In the genomic region with DNA sequence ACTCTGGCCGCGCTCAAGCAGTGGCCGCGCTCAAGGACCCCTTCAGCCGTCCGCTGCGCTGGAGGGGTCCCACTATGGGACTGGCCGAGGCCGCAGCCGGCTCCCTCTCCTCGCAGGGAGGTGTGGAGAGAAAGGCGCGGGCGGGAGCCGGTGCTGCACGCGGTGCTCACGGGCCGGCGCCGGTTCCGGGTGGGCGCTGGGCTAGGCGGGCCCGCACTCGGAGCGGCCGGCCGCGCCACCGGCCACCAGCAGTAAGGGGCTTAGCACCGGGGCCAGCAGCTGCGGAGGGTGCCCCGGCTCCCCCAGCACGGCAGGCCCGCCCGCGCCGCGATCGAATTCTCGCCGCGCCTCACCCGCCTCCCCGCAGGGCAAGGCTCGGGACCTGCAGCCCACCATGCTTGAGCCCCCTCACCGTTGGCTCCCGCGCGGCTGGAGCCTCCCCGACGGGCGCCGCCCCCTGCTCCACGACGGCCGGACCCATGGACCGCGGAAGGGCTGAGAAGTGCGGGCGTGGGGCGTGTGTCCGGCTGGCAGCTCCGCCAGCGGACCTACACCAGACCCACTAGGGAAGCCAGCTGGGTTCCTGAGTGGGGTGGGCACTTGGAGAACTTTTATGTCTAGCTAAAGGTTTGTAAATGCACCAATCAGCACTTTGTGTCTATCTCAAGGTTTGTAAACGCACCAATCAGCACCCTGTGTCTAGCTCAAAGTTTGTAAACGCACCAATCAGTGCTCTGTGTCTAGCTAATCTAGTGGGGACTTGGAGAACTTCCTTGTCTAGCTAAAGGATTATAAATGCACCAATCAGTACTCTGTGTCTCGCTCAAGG, we compare ENCODE assay signal across 2 cellular contexts.
TF ChIP-seq lines count a peak whose summit lies in the region.

No MANE protein-coding gene starts in this region.

TF ChIP-seq in SK-N-SH, 30 proteins besides CTCF, POLR2A, EP300 and RAD21:
- TF ChIP-seq, protein P1, sequence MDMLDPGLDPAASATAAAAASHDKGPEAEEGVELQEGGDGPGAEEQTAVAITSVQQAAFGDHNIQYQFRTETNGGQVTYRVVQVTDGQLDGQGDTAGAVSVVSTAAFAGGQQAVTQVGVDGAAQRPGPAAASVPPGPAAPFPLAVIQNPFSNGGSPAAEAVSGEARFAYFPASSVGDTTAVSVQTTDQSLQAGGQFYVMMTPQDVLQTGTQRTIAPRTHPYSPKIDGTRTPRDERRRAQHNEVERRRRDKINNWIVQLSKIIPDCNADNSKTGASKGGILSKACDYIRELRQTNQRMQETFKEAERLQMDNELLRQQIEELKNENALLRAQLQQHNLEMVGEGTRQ (IDR thresholded peaks at IDR 0.05; ENCODE audit: borderline replicate concordance, low read depth, low read length): no peak
- TF ChIP-seq YY1 (IDR thresholded peaks at IDR 0.05; ENCODE audit: low read depth) (no peak), GATA2 (CRISPR knock-in tag; IDR thresholded peaks at IDR 0.05) (no peak), RCOR1 (IDR thresholded peaks at IDR 0.05; ENCODE audit: low read length) (no peak), RFX5 (IDR thresholded peaks at IDR 0.05; ENCODE audit: low read length) (no peak), SMC3 (IDR thresholded peaks at IDR 0.05; ENCODE audit: low read depth, low read length) (no peak), SIN3A (IDR thresholded peaks at IDR 0.05; ENCODE audit: borderline replicate concordance, low read depth, low read length) (no peak)
- TF ChIP-seq, protein P2, sequence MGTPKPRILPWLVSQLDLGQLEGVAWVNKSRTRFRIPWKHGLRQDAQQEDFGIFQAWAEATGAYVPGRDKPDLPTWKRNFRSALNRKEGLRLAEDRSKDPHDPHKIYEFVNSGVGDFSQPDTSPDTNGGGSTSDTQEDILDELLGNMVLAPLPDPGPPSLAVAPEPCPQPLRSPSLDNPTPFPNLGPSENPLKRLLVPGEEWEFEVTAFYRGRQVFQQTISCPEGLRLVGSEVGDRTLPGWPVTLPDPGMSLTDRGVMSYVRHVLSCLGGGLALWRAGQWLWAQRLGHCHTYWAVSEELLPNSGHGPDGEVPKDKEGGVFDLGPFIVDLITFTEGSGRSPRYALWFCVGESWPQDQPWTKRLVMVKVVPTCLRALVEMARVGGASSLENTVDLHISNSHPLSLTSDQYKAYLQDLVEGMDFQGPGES (IDR thresholded peaks at IDR 0.05; ENCODE audit: low read depth, low read length): no peak
TF ChIP-seq in SK-N-SH: peak in this region for 0.

TF ChIP-seq in SK-N-SH treated with all-trans-retinoic acid at 6 μM for 48 hours, 23 proteins besides CTCF, POLR2A, EP300 and RAD21 (continued from another document):
- TF ChIP-seq, protein P3, sequence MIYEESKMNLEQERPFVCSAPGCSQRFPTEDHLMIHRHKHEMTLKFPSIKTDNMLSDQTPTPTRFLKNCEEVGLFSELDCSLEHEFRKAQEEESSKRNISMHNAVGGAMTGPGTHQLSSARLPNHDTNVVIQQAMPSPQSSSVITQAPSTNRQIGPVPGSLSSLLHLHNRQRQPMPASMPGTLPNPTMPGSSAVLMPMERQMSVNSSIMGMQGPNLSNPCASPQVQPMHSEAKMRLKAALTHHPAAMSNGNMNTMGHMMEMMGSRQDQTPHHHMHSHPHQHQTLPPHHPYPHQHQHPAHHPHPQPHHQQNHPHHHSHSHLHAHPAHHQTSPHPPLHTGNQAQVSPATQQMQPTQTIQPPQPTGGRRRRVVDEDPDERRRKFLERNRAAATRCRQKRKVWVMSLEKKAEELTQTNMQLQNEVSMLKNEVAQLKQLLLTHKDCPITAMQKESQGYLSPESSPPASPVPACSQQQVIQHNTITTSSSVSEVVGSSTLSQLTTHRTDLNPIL (CRISPR knock-in tag; IDR thresholded peaks at IDR 0.05; ENCODE audit: low read depth): no peak
- TF ChIP-seq ISL1 (CRISPR knock-in tag; IDR thresholded peaks at IDR 0.05) (no peak), ZNF8 (CRISPR knock-in tag; IDR thresholded peaks at IDR 0.05) (no peak), GLIS3 (CRISPR knock-in tag; IDR thresholded peaks at IDR 0.05) (no peak), SNAI2 (CRISPR knock-in tag; IDR thresholded peaks at IDR 0.05) (no peak), ZNF70 (CRISPR knock-in tag; IDR thresholded peaks at IDR 0.05) (no peak), CSDC2 (CRISPR knock-in tag; IDR thresholded peaks at IDR 0.05) (no peak), ESRRG (CRISPR knock-in tag; IDR thresholded peaks at IDR 0.05) (no peak), ARNTL (CRISPR knock-in tag; IDR thresholded peaks at IDR 0.05; ENCODE audit: borderline replicate concordance, low read depth) (no peak), BACH2 (CRISPR knock-in tag; IDR thresholded peaks at IDR 0.05; ENCODE audit: borderline replicate concordance) (no peak)
- TF ChIP-seq, protein P4, sequence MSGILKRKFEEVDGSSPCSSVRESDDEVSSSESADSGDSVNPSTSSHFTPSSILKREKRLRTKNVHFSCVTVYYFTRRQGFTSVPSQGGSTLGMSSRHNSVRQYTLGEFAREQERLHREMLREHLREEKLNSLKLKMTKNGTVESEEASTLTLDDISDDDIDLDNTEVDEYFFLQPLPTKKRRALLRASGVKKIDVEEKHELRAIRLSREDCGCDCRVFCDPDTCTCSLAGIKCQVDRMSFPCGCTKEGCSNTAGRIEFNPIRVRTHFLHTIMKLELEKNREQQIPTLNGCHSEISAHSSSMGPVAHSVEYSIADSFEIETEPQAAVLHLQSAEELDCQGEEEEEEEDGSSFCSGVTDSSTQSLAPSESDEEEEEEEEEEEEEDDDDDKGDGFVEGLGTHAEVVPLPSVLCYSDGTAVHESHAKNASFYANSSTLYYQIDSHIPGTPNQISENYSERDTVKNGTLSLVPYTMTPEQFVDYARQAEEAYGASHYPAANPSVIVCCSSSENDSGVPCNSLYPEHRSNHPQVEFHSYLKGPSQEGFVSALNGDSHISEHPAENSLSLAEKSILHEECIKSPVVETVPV (CRISPR knock-in tag; IDR thresholded peaks at IDR 0.05): no peak
- TF ChIP-seq, protein P5, sequence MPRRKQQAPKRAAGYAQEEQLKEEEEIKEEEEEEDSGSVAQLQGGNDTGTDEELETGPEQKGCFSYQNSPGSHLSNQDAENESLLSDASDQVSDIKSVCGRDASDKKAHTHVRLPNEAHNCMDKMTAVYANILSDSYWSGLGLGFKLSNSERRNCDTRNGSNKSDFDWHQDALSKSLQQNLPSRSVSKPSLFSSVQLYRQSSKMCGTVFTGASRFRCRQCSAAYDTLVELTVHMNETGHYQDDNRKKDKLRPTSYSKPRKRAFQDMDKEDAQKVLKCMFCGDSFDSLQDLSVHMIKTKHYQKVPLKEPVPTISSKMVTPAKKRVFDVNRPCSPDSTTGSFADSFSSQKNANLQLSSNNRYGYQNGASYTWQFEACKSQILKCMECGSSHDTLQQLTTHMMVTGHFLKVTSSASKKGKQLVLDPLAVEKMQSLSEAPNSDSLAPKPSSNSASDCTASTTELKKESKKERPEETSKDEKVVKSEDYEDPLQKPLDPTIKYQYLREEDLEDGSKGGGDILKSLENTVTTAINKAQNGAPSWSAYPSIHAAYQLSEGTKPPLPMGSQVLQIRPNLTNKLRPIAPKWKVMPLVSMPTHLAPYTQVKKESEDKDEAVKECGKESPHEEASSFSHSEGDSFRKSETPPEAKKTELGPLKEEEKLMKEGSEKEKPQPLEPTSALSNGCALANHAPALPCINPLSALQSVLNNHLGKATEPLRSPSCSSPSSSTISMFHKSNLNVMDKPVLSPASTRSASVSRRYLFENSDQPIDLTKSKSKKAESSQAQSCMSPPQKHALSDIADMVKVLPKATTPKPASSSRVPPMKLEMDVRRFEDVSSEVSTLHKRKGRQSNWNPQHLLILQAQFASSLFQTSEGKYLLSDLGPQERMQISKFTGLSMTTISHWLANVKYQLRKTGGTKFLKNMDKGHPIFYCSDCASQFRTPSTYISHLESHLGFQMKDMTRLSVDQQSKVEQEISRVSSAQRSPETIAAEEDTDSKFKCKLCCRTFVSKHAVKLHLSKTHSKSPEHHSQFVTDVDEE (CRISPR knock-in tag; IDR thresholded peaks at IDR 0.05): no peak
TF ChIP-seq in SK-N-SH treated with all-trans-retinoic acid at 6 μM for 48 hours: peak in this region for 0.
